In genomic region chr2:124602759-124603158, GRCh38 we compare ENCODE assay signal across 5 cellular contexts.
"Had no signal": no experiment of that assay in that cellular context is flagged by ENCODE, and none has a peak within 500 bp of the region (broad histone marks: within the 10 kb centered on the region; RNA-seq: fewer than 3 reads in every experiment).

No MANE protein-coding gene starts in this region.

- H3K4me2 ChIP-seq: KMS-11 had no signal

- DNase-seq: KBM-7, KG1 had no signal

- FAIRE-seq: HTR-8/SVneo had no signal

- H3K27ac ChIP-seq: HL-60, KMS-11 had no signal

- H3K9ac ChIP-seq: KMS-11 had no signal
